ENCODE assay signal across 11 cellular contexts in the genomic region with DNA sequence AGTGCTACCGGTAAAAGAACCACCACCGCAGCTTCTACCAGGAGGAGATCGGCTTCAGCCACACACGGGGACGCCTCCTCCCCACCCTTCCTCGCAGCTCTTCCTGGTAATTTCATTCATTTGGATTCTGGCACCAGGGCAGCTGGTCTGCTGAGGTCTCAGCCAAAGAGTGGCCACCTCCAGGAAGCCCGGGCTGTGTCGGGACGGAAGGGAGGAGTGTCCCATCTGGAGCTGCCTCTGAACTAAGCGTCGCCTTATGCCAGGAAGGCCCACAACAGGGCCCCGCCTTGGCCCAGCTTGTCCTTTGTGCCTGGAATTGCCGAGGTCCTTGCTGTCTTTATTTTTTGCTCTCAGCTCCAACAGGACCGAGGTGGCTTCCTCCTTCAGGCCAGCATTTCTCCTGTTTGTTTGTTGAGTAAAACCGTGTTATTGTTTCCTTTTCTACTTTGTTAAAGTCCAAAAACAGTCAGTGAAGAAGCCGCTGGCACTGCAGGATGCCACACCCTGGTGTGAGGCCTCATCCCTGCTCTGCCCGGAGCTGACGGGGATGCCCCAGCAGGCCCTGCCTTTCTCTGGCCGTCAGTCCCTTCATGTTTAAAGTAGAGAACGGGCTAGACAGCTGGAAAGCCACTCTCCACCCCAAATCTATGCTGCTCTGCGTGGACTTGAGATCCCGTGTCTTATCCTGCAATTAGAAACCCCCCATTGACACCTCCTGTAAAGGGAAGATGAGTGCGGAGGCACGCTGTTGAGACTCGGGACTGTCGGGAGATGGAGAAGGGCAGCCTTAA. TPM values are rescaled to one million over a fixed set of nuclear protein-coding genes. Genes with fewer than 3 reads are reported as not detected.
DNase-seq lines count a peak whose midpoint lies in the region; ATAC-seq and TF ChIP-seq lines count a peak whose summit lies in the region.
"Had no signal": no experiment of that assay in that cellular context is flagged by ENCODE, and none has a peak within 500 bp of the region (broad histone marks: within the 10 kb centered on the region; RNA-seq: fewer than 3 reads in every experiment).

No MANE protein-coding gene starts in this region.

- H3K9ac ChIP-seq in Karpas-422 (ENCODE audit: low read length), result no peak overlapping the region

- H3K27ac Mint-ChIP-seq in stimulated activated naive B cell treated with anti-CD40 and anti-IgM and Interleukin-4, amounts not matched to agents 10 μg/mL and 1 μg/mL and 100 μg/mL, for 72 hours, result peak overlapping the region; percentile 78
- H3K27ac Mint-ChIP-seq in activated CD4-positive, alpha-beta T cell treated with anti-CD3 and anti-CD28 coated beads, Interleukin-2, amount 10 ng/mL, durations not matched to agents 7 days and 5 days, result no peak overlapping the region

- H4K20me1 ChIP-seq in Karpas-422 (ENCODE audit: insufficient read depth, low read depth, low read length), result no peaks in the 10 kb centered on the region

- no peaks in the 10 kb centered on the region for H3K9me3 Mint-ChIP-seq in stimulated activated naive B cell treated with anti-CD40 and anti-IgM and Interleukin-4, amounts not matched to agents 10 μg/mL and 1 μg/mL and 100 μg/mL, for 72 hours
- H3K9me3 Mint-ChIP-seq in activated CD4-positive, alpha-beta T cell treated with anti-CD3 and anti-CD28 coated beads, Interleukin-2, amount 10 ng/mL, durations not matched to agents 7 days and 5 days, result no peaks in the 10 kb centered on the region

- no peak overlapping the region for H2AFZ ChIP-seq in Karpas-422 (ENCODE audit: low read length)

- peak; percentile 61 to 70 (median 64) for ATAC-seq in right lobe of liver
- ATAC-seq in stimulated activated naive B cell treated with anti-CD40 and anti-IgM and Interleukin-4, amounts not matched to agents 10 μg/mL and 1 μg/mL and 100 μg/mL, for 72 hours (replicated peaks), result no peak

- no peaks in the 10 kb centered on the region for H3K79me2 ChIP-seq in Karpas-422 (ENCODE audit: low read length)

- no peaks in the 10 kb centered on the region for H3K9me3 ChIP-seq in MG63
- H3K9me3 ChIP-seq in right lobe of liver, result no peaks in the 10 kb centered on the region
- H3K9me3 ChIP-seq in Karpas-422 (ENCODE audit: low read length), result no peaks in the 10 kb centered on the region

- peaks cover 17 to 33% of the 10 kb centered on the region in 2 donors for H3K4me1 Mint-ChIP-seq in stimulated activated naive B cell treated with anti-CD40 and anti-IgM and Interleukin-4, amounts not matched to agents 10 μg/mL and 1 μg/mL and 100 μg/mL, for 72 hours
- H3K4me1 Mint-ChIP-seq in activated CD4-positive, alpha-beta T cell treated with anti-CD3 and anti-CD28 coated beads, Interleukin-2, amount 10 ng/mL, durations not matched to agents 7 days and 5 days, result peaks cover 16% of the 10 kb centered on the region

- H3K27me3 ChIP-seq in MG63 (no peaks in the 10 kb centered on the region), right lobe of liver (no peaks in the 10 kb centered on the region), Karpas-422 (ENCODE audit: low read length) (no peaks in the 10 kb centered on the region)

- TF ChIP-seq CTCF in right lobe of liver (IDR thresholded peaks at IDR 0.05), result no peak

- POLR2A ChIA-PET in activated CD4-positive, alpha-beta T cell treated with anti-CD3 and anti-CD28 coated beads, Interleukin-2, amount 10 ng/mL, durations not matched to agents 7 days and 5 days (lab: Charles Lee), result interaction anchor here (0.6 kb wide), 1 partner anchor 123 kb away, joined by 5 read pairs; no protein-coding TSS in a partner anchor

- WGBS in right lobe of liver (ENCODE audit: insufficient coverage, low coverage, low lambda C conversion rate, missing lambda C conversion rate), result 77% methylated on average over 18 of the region's 26 CpGs

- H3K36me3 Mint-ChIP-seq in stimulated activated naive B cell treated with anti-CD40 and anti-IgM and Interleukin-4, amounts not matched to agents 10 μg/mL and 1 μg/mL and 100 μg/mL, for 72 hours, result peaks cover 0 to 2% of the 10 kb centered on the region in 2 donors
- H3K36me3 Mint-ChIP-seq in activated CD4-positive, alpha-beta T cell treated with anti-CD3 and anti-CD28 coated beads, Interleukin-2, amount 10 ng/mL, durations not matched to agents 7 days and 5 days (ENCODE audit: low read depth), result no peaks in the 10 kb centered on the region

- peak overlapping the region in 2 of 3 donors; percentile 18 to 47 for H3K27ac ChIP-seq in right lobe of liver
- no peak overlapping the region for H3K27ac ChIP-seq in Karpas-422 (ENCODE audit: low read length)

- peak overlapping the region; percentile 43 to 61 for H3K4me3 Mint-ChIP-seq in stimulated activated naive B cell treated with anti-CD40 and anti-IgM and Interleukin-4, amounts not matched to agents 10 μg/mL and 1 μg/mL and 100 μg/mL, for 72 hours
- no peak overlapping the region for H3K4me3 Mint-ChIP-seq in activated CD4-positive, alpha-beta T cell treated with anti-CD3 and anti-CD28 coated beads, Interleukin-2, amount 10 ng/mL, durations not matched to agents 7 days and 5 days

- H3K4me3 ChIP-seq in MG63 (no peak overlapping the region), right lobe of liver (no peak overlapping the region), Karpas-422 (ENCODE audit: low read length) (no peak overlapping the region)

- H3K27me3 Mint-ChIP-seq in stimulated activated naive B cell treated with anti-CD40 and anti-IgM and Interleukin-4, amounts not matched to agents 10 μg/mL and 1 μg/mL and 100 μg/mL, for 72 hours, result peaks cover 0 to 8% of the 10 kb centered on the region in 2 donors
- no peaks in the 10 kb centered on the region for H3K27me3 Mint-ChIP-seq in activated CD4-positive, alpha-beta T cell treated with anti-CD3 and anti-CD28 coated beads, Interleukin-2, amount 10 ng/mL, durations not matched to agents 7 days and 5 days

- intact Hi-C loops in right lobe of liver (cut with DNase I), result no loop called here

- no peak for TF ChIP-seq POLR2A in right lobe of liver (IDR thresholded peaks at IDR 0.05)

- H3K4me1 ChIP-seq in right lobe of liver (peaks cover 0 to 5% (median 0%) of the 10 kb centered on the region in 4 donors), Karpas-422 (ENCODE audit: low read length) (no peaks in the 10 kb centered on the region)

- DNase-seq in MG63, result peak; percentile 54
- peak; percentile 60 for DNase-seq in dermis blood vessel endothelial cell
- DNase-seq in right lobe of liver, result peak in 1 of 3 donors; percentile 63
- no peak for DNase-seq in stimulated activated naive B cell treated with anti-CD40 and anti-IgM and Interleukin-4, amounts not matched to agents 10 μg/mL and 1 μg/mL and 100 μg/mL, for 72 hours
- no peak for DNase-seq in NCI-H1417 (lab: John Stamatoyannopoulos, UW)
- DNase-seq in NCI-H2081 (lab: John Stamatoyannopoulos, UW), result no peak
- no peak for DNase-seq in activated CD4-positive, alpha-beta T cell treated with anti-CD3 and anti-CD28 coated beads, Interleukin-2, amount 10 ng/mL, durations not matched to agents 7 days and 5 days
- DNase-seq in Karpas-422, result no peak
- DNase-seq: Calu3; NCI-H2171 treated with DMSO at 0.1 percent for 48 hours; stimulated activated CD4-positive, alpha-beta T cell treated with anti-CD3 and anti-CD28 coated beads, Interleukin-4, amount 100 ng/mL, for 4 hours had no signal

- H3K4me2 ChIP-seq in Karpas-422 (ENCODE audit: low read depth, low read length, poor library complexity, severe bottlenecking), result no peak overlapping the region

- CTCF ChIA-PET in activated CD4-positive, alpha-beta T cell treated with anti-CD3 and anti-CD28 coated beads, Interleukin-2, amount 10 ng/mL, durations not matched to agents 7 days and 5 days (lab: Charles Lee), result interaction anchor here (1.5 to 2.1 kb wide), 2 partner anchors 11 to 102 kb away, joined by 4 to 6 read pairs; no protein-coding TSS in a partner anchor

- H3K9me2 ChIP-seq in Karpas-422 (replicated peaks; ENCODE audit: insufficient read depth, low read length), result no peaks in the 10 kb centered on the region

- H3K36me3 ChIP-seq in MG63 (no peaks in the 10 kb centered on the region; the same call in 1 of the 2 replicates), right lobe of liver (no peaks in the 10 kb centered on the region), Karpas-422 (ENCODE audit: insufficient read depth, low read length) (no peaks in the 10 kb centered on the region)

RNA-seq across cellular contexts. Expression of a gene that starts 24.5 kb away (rescaled TPM):
- 15.8 and 29.8 TPM in 2 replicates for total RNA-seq in MG63 (2014; rRNA removed; shearing (Covaris generic); ENCODE audit: low replicate concordance)
- total RNA-seq in dermis blood vessel endothelial cell (72.8 and 159 TPM in 2 replicates), right lobe of liver (10 to 100 TPM; 10.3 to 59.3 (median 37.6) TPM)
- 10 to 100 TPM; 17.2 to 19.7 TPM for total RNA-seq in activated CD4-positive, alpha-beta T cell treated with anti-CD3 and anti-CD28 coated beads, Interleukin-2, amount 10 ng/mL, durations not matched to agents 7 days and 5 days
- total RNA-seq in Karpas-422 (2014; rRNA removed; shearing (Covaris generic); ENCODE audit: low replicate concordance), result 0.37 and 0.87 TPM in 2 replicates

RNA-seq across cellular contexts. Expression of a gene that starts 48.5 kb away (rescaled TPM):
- 8.6 and 18.2 TPM in 2 replicates for total RNA-seq in MG63 (2014; rRNA removed; shearing (Covaris generic); ENCODE audit: low replicate concordance)
- total RNA-seq in dermis blood vessel endothelial cell (6.0 and 10.4 TPM in 2 replicates), right lobe of liver (1 to 10 TPM; 3.7 to 7.0 (median 4.0) TPM)
- total RNA-seq in activated CD4-positive, alpha-beta T cell treated with anti-CD3 and anti-CD28 coated beads, Interleukin-2, amount 10 ng/mL, durations not matched to agents 7 days and 5 days, result 10 to 100 TPM; 13.8 to 15.5 TPM
- 0.93 and 1.1 TPM in 2 replicates for total RNA-seq in Karpas-422 (2014; rRNA removed; shearing (Covaris generic); ENCODE audit: low replicate concordance)

RNA-seq across cellular contexts. Expression of a gene that starts 52.0 kb away (rescaled TPM):
- 43.2 and 59.7 TPM in 2 replicates for total RNA-seq in MG63 (2014; rRNA removed; shearing (Covaris generic); ENCODE audit: low replicate concordance)
- total RNA-seq in dermis blood vessel endothelial cell, result 31.7 and 38.0 TPM in 2 replicates
- total RNA-seq in right lobe of liver, result 10 to 100 TPM; 11.1 to 25.9 (median 14.8) TPM
- 10 to 100 TPM; 40.0 to 43.9 TPM for total RNA-seq in activated CD4-positive, alpha-beta T cell treated with anti-CD3 and anti-CD28 coated beads, Interleukin-2, amount 10 ng/mL, durations not matched to agents 7 days and 5 days
- total RNA-seq in Karpas-422 (2014; rRNA removed; shearing (Covaris generic); ENCODE audit: low replicate concordance), result 10.5 and 30.1 TPM in 2 replicates

Comparison
In these comparisons a context has a peak if more than half of its experiments do, and no peak if none do; other contexts are left out.
1. DNase-seq: peak in MG63 (single experiment) and dermis blood vessel endothelial cell (single experiment); none in stimulated activated naive B cell treated with anti-CD40 and anti-IgM and Interleukin-4, amounts not matched to agents 10 μg/mL and 1 μg/mL and 100 μg/mL, for 72 hours (single experiment), NCI-H1417 (0 of 3), NCI-H2081 (0 of 2), activated CD4-positive, alpha-beta T cell treated with anti-CD3 and anti-CD28 coated beads, Interleukin-2, amount 10 ng/mL, durations not matched to agents 7 days and 5 days (single experiment) and Karpas-422 (single experiment).
2. ATAC-seq: peak in right lobe of liver (4 of 4); none in stimulated activated naive B cell treated with anti-CD40 and anti-IgM and Interleukin-4, amounts not matched to agents 10 μg/mL and 1 μg/mL and 100 μg/mL, for 72 hours (0 of 2).